17 cellular contexts compared by ENCODE assay signal in genomic region chr11:22787055-22787454, GRCh38.
"Had no signal": no experiment of that assay in that cellular context is flagged by ENCODE, and none has a peak within 500 bp of the region (broad histone marks: within the 10 kb centered on the region; RNA-seq: fewer than 3 reads in every experiment).

No MANE protein-coding gene starts in this region.

- H3K27ac ChIP-seq: esophagus squamous epithelium, foreskin keratinocyte, hepatocyte, neural progenitor cell, ovary, spleen, tibial artery, upper lobe of left lung, uterus had no signal

- H3K79me2 ChIP-seq: hepatocyte had no signal

- H3K9ac ChIP-seq: neural progenitor cell had no signal

- H2AFZ ChIP-seq: hepatocyte, neural progenitor cell had no signal

- H3K4me3 ChIP-seq: esophagus squamous epithelium, hepatocyte, lung, neural progenitor cell, ovary, spleen, tibial artery, upper lobe of left lung, uterus had no signal

- ATAC-seq: left cardiac atrium; natural killer cell treated with Interleukin-12 subunit alpha and Interleukin-12 subunit beta and Interleukin-15 and Interleukin-18, amount 100 ng/mL, for 72 hours; right cardiac atrium; stimulated activated memory B cell treated with anti-CD40 and anti-IgM and Interleukin-4, amounts not matched to agents 10 μg/mL and 1 μg/mL and 100 μg/mL, for 72 hours had no signal

- H3K27me3 ChIP-seq: esophagus squamous epithelium, foreskin keratinocyte, hepatocyte, neural progenitor cell, ovary, spleen, tibial artery, upper lobe of left lung, uterus had no signal

- H3K4me2 ChIP-seq: hepatocyte, neural progenitor cell had no signal

- DNase-seq: esophagus squamous epithelium; kidney; left cardiac atrium; left ventricle myocardium superior; right cardiac atrium; spleen; stimulated activated CD4-positive, alpha-beta T cell treated with anti-CD3 and anti-CD28 coated beads, Interleukin-1b, Interleukin-23, amount 100 ng/mL, for 48 hours; tibial artery; upper lobe of left lung; uterus had no signal

- H3K9me3 ChIP-seq: esophagus squamous epithelium, ovary, spleen, tibial artery, upper lobe of left lung, uterus had no signal

- H3K4me1 ChIP-seq: esophagus squamous epithelium, foreskin keratinocyte, neural progenitor cell, tibial artery, uterus had no signal

- H3K36me3 ChIP-seq: esophagus squamous epithelium, neural progenitor cell, ovary, spleen, tibial artery, upper lobe of left lung, uterus had no signal
